Comparison of ENCODE assay signal across 9 cellular contexts in the genomic region with DNA sequence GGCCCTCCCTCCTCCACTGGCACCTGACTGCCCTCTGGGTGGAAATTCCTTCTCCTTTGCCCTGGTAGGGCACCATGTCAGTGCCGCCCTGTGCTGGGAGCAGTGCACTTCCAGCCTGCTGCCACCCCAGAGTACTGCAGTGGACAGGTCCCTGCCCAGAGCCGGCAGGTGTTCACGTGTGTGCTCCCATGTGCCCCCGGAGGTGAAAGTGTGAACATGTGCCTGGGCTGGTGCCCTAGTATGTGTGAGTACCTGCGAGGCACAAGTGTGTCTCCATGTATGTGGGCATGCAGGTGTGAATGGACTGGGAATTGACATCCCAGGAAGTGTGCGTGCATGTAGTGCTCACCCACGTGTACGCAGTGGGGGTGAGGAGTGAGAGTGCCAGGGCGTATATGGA. TPM values are rescaled to one million over a fixed set of nuclear protein-coding genes. Genes with fewer than 3 reads are reported as not detected.
A peak's percentile ranks its signal among the peaks of the same experiment; 100 is the strongest.
DNase-seq lines count a peak whose midpoint lies in the region; ATAC-seq and TF ChIP-seq lines count a peak whose summit lies in the region.
"Had no signal": no experiment of that assay in that cellular context is flagged by ENCODE, and none has a peak within 500 bp of the region (broad histone marks: within the 10 kb centered on the region; RNA-seq: fewer than 3 reads in every experiment).

No MANE protein-coding gene starts in this region.

- H3K9me3 Mint-ChIP-seq in WTC11, result no peaks in the 10 kb centered on the region
- no peaks in the 10 kb centered on the region for H3K9me3 Mint-ChIP-seq in stimulated activated naive CD8-positive, alpha-beta T cell treated with anti-CD3 and anti-CD28 coated beads, Interleukin-15, amount 100 ng/mL, for 72 hours

- no peaks in the 10 kb centered on the region for H3K36me3 Mint-ChIP-seq in WTC11

- H3K27ac Mint-ChIP-seq in WTC11, result no peak overlapping the region
- H3K27ac Mint-ChIP-seq in stimulated activated naive CD8-positive, alpha-beta T cell treated with anti-CD3 and anti-CD28 coated beads, Interleukin-15, amount 100 ng/mL, for 72 hours, result peak overlapping the region in 1 of 2 donors; percentile 72

- no peak overlapping the region for H3K4me3 Mint-ChIP-seq in WTC11
- peak overlapping the region in 1 of 2 donors; percentile 44 for H3K4me3 Mint-ChIP-seq in stimulated activated naive CD8-positive, alpha-beta T cell treated with anti-CD3 and anti-CD28 coated beads, Interleukin-15, amount 100 ng/mL, for 72 hours

- peaks cover 8% of the 10 kb centered on the region for H3K4me1 Mint-ChIP-seq in WTC11
- H3K4me1 Mint-ChIP-seq in stimulated activated naive CD8-positive, alpha-beta T cell treated with anti-CD3 and anti-CD28 coated beads, Interleukin-15, amount 100 ng/mL, for 72 hours, result peaks cover 37% of the 10 kb centered on the region

- peak; percentile 38 for TF ChIP-seq CTCF in WTC11 (IDR thresholded peaks at IDR 0.05)
- peak; percentile 10 for TF ChIP-seq CTCF in fibroblast of pulmonary artery (IDR thresholded peaks at IDR 0.05; ENCODE audit: low read length, missing control alignments)

- POLR2A ChIA-PET in WTC11 (lab: Charles Lee), result no interaction called here

- ATAC-seq in WTC11 (peak; percentile 92), GM21717 (IDR thresholded peaks at IDR 0.05; ENCODE audit: unreplicated experiment) (no peak)
- ATAC-seq in stimulated activated naive CD8-positive, alpha-beta T cell treated with anti-CD3 and anti-CD28 coated beads, Interleukin-15, amount 100 ng/mL, for 72 hours, result no peak

- peaks cover 3% of the 10 kb centered on the region; the same call in 1 of the 2 replicates for H3K27me3 Mint-ChIP-seq in WTC11 (ENCODE audit: low read depth)
- H3K27me3 Mint-ChIP-seq in stimulated activated naive CD8-positive, alpha-beta T cell treated with anti-CD3 and anti-CD28 coated beads, Interleukin-15, amount 100 ng/mL, for 72 hours, result no peaks in the 10 kb centered on the region

- no peak overlapping the region for H3K4me3 ChIP-seq in fibroblast of pulmonary artery (replicated peaks; ENCODE audit: low read depth, low read length)

- DNase-seq in SIG-M5 treated with dmso at 0.1 percent for 504 hours (lab: John Stamatoyannopoulos, UW; ENCODE audit: unreplicated experiment), result peak; percentile 19
- no peak for DNase-seq in SIG-M5 (lab: John Stamatoyannopoulos, UW)
- DNase-seq in WTC11 (ENCODE audit: low spot score), result peak; percentile 79
- DNase-seq in fibroblast of pulmonary artery (ENCODE audit: low read depth), result no peak
- peak; percentile 35 to 42 for DNase-seq in stimulated activated naive CD8-positive, alpha-beta T cell treated with anti-CD3 and anti-CD28 coated beads, Interleukin-15, amount 100 ng/mL, for 72 hours
- no peak for DNase-seq in NCI-H2107 treated with DMSO at 0.1 percent for 48 hours (lab: John Stamatoyannopoulos, UW; ENCODE audit: unreplicated experiment)
- DNase-seq in NCI-H774 (lab: John Stamatoyannopoulos, UW), result no peak
- DNase-seq: EL had no signal

- CTCF ChIA-PET in WTC11 (lab: Charles Lee), result interaction anchor here (0.7 to 1.9 kb wide), 6 partner anchors 9 to 137 kb away, joined by 3 to 7 read pairs (median 4); a partner anchor contains a TSS

TF ChIP-seq in WTC11, 78 proteins besides CTCF, POLR2A, EP300 and RAD21:
- TF ChIP-seq, protein P1, sequence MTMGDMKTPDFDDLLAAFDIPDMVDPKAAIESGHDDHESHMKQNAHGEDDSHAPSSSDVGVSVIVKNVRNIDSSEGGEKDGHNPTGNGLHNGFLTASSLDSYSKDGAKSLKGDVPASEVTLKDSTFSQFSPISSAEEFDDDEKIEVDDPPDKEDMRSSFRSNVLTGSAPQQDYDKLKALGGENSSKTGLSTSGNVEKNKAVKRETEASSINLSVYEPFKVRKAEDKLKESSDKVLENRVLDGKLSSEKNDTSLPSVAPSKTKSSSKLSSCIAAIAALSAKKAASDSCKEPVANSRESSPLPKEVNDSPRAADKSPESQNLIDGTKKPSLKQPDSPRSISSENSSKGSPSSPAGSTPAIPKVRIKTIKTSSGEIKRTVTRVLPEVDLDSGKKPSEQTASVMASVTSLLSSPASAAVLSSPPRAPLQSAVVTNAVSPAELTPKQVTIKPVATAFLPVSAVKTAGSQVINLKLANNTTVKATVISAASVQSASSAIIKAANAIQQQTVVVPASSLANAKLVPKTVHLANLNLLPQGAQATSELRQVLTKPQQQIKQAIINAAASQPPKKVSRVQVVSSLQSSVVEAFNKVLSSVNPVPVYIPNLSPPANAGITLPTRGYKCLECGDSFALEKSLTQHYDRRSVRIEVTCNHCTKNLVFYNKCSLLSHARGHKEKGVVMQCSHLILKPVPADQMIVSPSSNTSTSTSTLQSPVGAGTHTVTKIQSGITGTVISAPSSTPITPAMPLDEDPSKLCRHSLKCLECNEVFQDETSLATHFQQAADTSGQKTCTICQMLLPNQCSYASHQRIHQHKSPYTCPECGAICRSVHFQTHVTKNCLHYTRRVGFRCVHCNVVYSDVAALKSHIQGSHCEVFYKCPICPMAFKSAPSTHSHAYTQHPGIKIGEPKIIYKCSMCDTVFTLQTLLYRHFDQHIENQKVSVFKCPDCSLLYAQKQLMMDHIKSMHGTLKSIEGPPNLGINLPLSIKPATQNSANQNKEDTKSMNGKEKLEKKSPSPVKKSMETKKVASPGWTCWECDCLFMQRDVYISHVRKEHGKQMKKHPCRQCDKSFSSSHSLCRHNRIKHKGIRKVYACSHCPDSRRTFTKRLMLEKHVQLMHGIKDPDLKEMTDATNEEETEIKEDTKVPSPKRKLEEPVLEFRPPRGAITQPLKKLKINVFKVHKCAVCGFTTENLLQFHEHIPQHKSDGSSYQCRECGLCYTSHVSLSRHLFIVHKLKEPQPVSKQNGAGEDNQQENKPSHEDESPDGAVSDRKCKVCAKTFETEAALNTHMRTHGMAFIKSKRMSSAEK (CRISPR knock-in tag; IDR thresholded peaks at IDR 0.05; ENCODE audit: borderline replicate concordance), result no peak
- TF ChIP-seq FOXK1 (CRISPR knock-in tag; IDR thresholded peaks at IDR 0.05) (no peak), OVOL2 (CRISPR knock-in tag; IDR thresholded peaks at IDR 0.05; ENCODE audit: borderline replicate concordance) (no peak), ZNF416 (CRISPR knock-in tag; IDR thresholded peaks at IDR 0.05) (no peak), FOXP1 (CRISPR knock-in tag; IDR thresholded peaks at IDR 0.05; ENCODE audit: borderline replicate concordance) (no peak), SMAD4 (CRISPR knock-in tag; IDR thresholded peaks at IDR 0.05) (no peak), ZNF232 (CRISPR knock-in tag; IDR thresholded peaks at IDR 0.05) (no peak), RORB (CRISPR knock-in tag; IDR thresholded peaks at IDR 0.05) (no peak)
- TF ChIP-seq, protein P2, sequence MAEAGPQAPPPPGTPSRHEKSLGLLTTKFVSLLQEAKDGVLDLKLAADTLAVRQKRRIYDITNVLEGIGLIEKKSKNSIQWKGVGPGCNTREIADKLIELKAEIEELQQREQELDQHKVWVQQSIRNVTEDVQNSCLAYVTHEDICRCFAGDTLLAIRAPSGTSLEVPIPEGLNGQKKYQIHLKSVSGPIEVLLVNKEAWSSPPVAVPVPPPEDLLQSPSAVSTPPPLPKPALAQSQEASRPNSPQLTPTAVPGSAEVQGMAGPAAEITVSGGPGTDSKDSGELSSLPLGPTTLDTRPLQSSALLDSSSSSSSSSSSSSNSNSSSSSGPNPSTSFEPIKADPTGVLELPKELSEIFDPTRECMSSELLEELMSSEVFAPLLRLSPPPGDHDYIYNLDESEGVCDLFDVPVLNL (CRISPR knock-in tag; IDR thresholded peaks at IDR 0.05; ENCODE audit: borderline replicate concordance, low read depth), result no peak
- TF ChIP-seq, protein P3, sequence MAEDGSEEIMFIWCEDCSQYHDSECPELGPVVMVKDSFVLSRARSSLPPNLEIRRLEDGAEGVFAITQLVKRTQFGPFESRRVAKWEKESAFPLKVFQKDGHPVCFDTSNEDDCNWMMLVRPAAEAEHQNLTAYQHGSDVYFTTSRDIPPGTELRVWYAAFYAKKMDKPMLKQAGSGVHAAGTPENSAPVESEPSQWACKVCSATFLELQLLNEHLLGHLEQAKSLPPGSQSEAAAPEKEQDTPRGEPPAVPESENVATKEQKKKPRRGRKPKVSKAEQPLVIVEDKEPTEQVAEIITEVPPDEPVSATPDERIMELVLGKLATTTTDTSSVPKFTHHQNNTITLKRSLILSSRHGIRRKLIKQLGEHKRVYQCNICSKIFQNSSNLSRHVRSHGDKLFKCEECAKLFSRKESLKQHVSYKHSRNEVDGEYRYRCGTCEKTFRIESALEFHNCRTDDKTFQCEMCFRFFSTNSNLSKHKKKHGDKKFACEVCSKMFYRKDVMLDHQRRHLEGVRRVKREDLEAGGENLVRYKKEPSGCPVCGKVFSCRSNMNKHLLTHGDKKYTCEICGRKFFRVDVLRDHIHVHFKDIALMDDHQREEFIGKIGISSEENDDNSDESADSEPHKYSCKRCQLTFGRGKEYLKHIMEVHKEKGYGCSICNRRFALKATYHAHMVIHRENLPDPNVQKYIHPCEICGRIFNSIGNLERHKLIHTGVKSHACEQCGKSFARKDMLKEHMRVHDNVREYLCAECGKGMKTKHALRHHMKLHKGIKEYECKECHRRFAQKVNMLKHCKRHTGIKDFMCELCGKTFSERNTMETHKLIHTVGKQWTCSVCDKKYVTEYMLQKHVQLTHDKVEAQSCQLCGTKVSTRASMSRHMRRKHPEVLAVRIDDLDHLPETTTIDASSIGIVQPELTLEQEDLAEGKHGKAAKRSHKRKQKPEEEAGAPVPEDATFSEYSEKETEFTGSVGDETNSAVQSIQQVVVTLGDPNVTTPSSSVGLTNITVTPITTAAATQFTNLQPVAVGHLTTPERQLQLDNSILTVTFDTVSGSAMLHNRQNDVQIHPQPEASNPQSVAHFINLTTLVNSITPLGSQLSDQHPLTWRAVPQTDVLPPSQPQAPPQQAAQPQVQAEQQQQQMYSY (CRISPR knock-in tag; IDR thresholded peaks at IDR 0.05), result no peak

RNA-seq across cellular contexts. Expression of a gene that starts 29.4 kb away (rescaled TPM):
- total RNA-seq in WTC11 (2021), result 2.5 to 3.3 TPM (median 2.6 TPM) in 3 replicates

RNA-seq across cellular contexts. Expression of a gene that starts 33.4 kb away (rescaled TPM):
- 3.5 to 4.4 TPM (median 3.6 TPM) in 3 replicates for total RNA-seq in WTC11 (2021)

Comparison
In these comparisons a context has a peak if more than half of its experiments do, and no peak if none do; other contexts are left out.
1. DNase-seq: peak in SIG-M5 treated with dmso at 0.1 percent for 504 hours (single experiment), WTC11 (single experiment) and stimulated activated naive CD8-positive, alpha-beta T cell treated with anti-CD3 and anti-CD28 coated beads, Interleukin-15, amount 100 ng/mL, for 72 hours (2 of 2); none in SIG-M5 (single experiment), fibroblast of pulmonary artery (single experiment), NCI-H2107 treated with DMSO at 0.1 percent for 48 hours (single experiment) and NCI-H774 (single experiment).